In genomic region chr2:231706731-231707624, GRCh38 we compare ENCODE assay signal across 8 cellular contexts. TPM values are rescaled to one million over a fixed set of nuclear protein-coding genes. Genes with fewer than 3 reads are reported as not detected.
DNase-seq lines count a peak whose midpoint lies in the region; ATAC-seq, FAIRE-seq and TF ChIP-seq lines count a peak whose summit lies in the region.

No MANE protein-coding gene starts in this region.

- H3K27me3 ChIP-seq in left ventricle myocardium inferior (ENCODE audit: low read depth) = no peaks in the 10 kb centered on the region
- no peaks in the 10 kb centered on the region for H3K27me3 ChIP-seq in prostate gland (replicated peaks; ENCODE audit: insufficient read depth)

- 1% methylated on average over 66 of the region's 66 CpGs for WGBS in prostate gland

- H3K4me3 ChIP-seq in left ventricle myocardium inferior (peak overlapping the region; percentile 100), prostate gland (peak overlapping the region; percentile 69)

- CTCF ChIA-PET in T-cell (lab: Charles Lee) = interaction anchor here in 1 of 2 donors (0.7 to 1.5 kb wide), 9 partner anchors 10 to 243 kb away, joined by 3 to 11 read pairs (median 4); partner anchors contain the start of gene NCL

- FAIRE-seq in GM12891 (lab: Jason Lieb, UNC) (peak; percentile 97), urothelium cell line (lab: Jason Lieb, UNC) (peak; percentile 23)

- H3K4me1 ChIP-seq in left ventricle myocardium inferior (peaks cover 61% of the 10 kb centered on the region), prostate gland (replicated peaks) (peaks cover 4% of the 10 kb centered on the region)

- H3K36me3 ChIP-seq in left ventricle myocardium inferior (peaks cover 7% of the 10 kb centered on the region), prostate gland (no peaks in the 10 kb centered on the region)

- TF ChIP-seq POLR2A in GM12891 (IDR thresholded peaks at IDR 0.05; ENCODE audit: low read depth, low read length) = peak; percentile 86
- TF ChIP-seq POLR2A in prostate gland (IDR thresholded peaks at IDR 0.05) = peak; percentile 90

- ATAC-seq in HG02840 (IDR thresholded peaks at IDR 0.05; ENCODE audit: low FRiP score, unreplicated experiment) (peak; percentile 37), T-cell (replicated peaks in 1 of 4) (peak; percentile 47 to 56 (median 50))

- H3K27ac ChIP-seq in left ventricle myocardium inferior (replicated peaks) (peak overlapping the region; percentile 99), prostate gland (peak overlapping the region; percentile 99 to 100)

- no peaks in the 10 kb centered on the region for H3K9me3 Mint-ChIP-seq in T-cell

- no peaks in the 10 kb centered on the region for H3K27me3 Mint-ChIP-seq in T-cell

- peaks cover 23 to 30% (median 27%) of the 10 kb centered on the region in 3 donors for H3K4me1 Mint-ChIP-seq in T-cell

- POLR2A ChIA-PET in T-cell (lab: Charles Lee) = interaction anchor here (0.5 to 1.5 kb wide), 4 partner anchors 45 to 1643 kb away, joined by 3 to 5 read pairs (median 4); no protein-coding TSS in a partner anchor

- peak; percentile 88 for DNase-seq in GM12891 (ENCODE audit: insufficient read length, low spot score)
- peak; percentile 96 for DNase-seq in NCI-H1436 (lab: John Stamatoyannopoulos, UW)
- DNase-seq in T-cell = peak; percentile 92 to 97 (median 96)
- peak; percentile 97 for DNase-seq in amniotic stem cell (lab: John Stamatoyannopoulos, UW)
- DNase-seq in left ventricle myocardium inferior = peak; percentile 97
- DNase-seq in prostate gland (ENCODE audit: low spot score) = peak; percentile 99
- peak; percentile 95 for DNase-seq in urothelium cell line (ENCODE audit: low spot score)

- peak overlapping the region; percentile 92 for H3K4me3 Mint-ChIP-seq in T-cell

- peak; percentile 81 for TF ChIP-seq CTCF in left ventricle myocardium inferior (IDR thresholded peaks at IDR 0.05; ENCODE audit: borderline replicate concordance)
- peak; percentile 92 to 98 (median 94) for TF ChIP-seq CTCF in prostate gland (IDR thresholded peaks at IDR 0.05)

- H3K27ac Mint-ChIP-seq in T-cell = peak overlapping the region; percentile 100

- no peaks in the 10 kb centered on the region for H3K9me3 ChIP-seq in left ventricle myocardium inferior (replicated peaks)
- H3K9me3 ChIP-seq in prostate gland = no peaks in the 10 kb centered on the region

- intact Hi-C loops in left ventricle myocardium inferior (cut with micrococcal nuclease) (no loop called here), prostate gland (cut with DNase I) (loop anchor here (2.0 kb wide), 2 partner anchors 26 to 94 kb away; no protein-coding TSS in a partner anchor)

- H3K36me3 Mint-ChIP-seq in T-cell = peaks cover 10% of the 10 kb centered on the region

TF ChIP-seq in GM12891, 5 proteins besides CTCF, POLR2A, EP300 and RAD21:
- TF ChIP-seq PAX5 (IDR thresholded peaks at IDR 0.05; ENCODE audit: insufficient read depth, low read length, severe bottlenecking) (no peak), POLR2AphosphoS5 (IDR thresholded peaks at IDR 0.05; ENCODE audit: low read depth, low read length) (peak; percentile 91), POU2F2 (IDR thresholded peaks at IDR 0.05; ENCODE audit: low read depth, low read length) (peak; percentile 69; the same call in 1 of the 2 replicates), SPI1 (IDR thresholded peaks at IDR 0.05; ENCODE audit: low read depth, low read length) (no peak), TAF1 (IDR thresholded peaks at IDR 0.05; ENCODE audit: low read depth, low read length) (peak; percentile 100)

RNA-seq across cellular contexts. Expression of gene PTMA, which starts 1.3 kb away (rescaled TPM):
- polyA plus RNA-seq in GM12891 (2012; ENCODE audit: low read depth, missing spikeins) = 1,598 TPM
- total RNA-seq in T-cell (1,000 to 10,000 TPM; 1,067 to 1,378 (median 1,149) TPM), left ventricle myocardium inferior (209 TPM), prostate gland (100 to 1,000 TPM; 418 to 613 TPM)

Comparison
In these comparisons a context has a peak if more than half of its experiments do, and no peak if none do; other contexts are left out.
1. Peak in every context shown above with its lines: DNase-seq, ATAC-seq, H3K4me3 ChIP-seq and H3K27ac ChIP-seq.